ENCODE assay signal across 8 cellular contexts in the genomic region with DNA sequence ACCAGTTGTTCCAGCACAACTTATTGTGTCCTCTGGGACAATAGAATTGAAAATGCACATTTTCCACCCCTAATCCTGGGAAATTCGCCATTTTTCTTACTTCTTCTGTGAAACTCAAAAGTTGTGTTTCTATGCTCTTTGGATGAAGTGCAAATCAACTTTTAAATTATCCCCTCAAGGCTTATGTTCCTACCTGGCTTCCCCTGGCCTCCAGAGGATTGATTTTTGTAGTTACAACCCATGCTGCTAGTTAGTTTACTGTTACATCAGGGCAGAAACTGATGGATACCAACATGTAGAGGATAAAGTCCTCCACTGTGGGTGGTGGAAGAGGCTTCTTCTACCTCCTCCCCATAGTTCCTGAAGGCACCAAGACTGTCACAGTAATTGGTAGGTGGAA. TPM values are rescaled to one million over a fixed set of nuclear protein-coding genes. Genes with fewer than 3 reads are reported as not detected.
"Had no signal": no experiment of that assay in that cellular context is flagged by ENCODE, and none has a peak within 500 bp of the region (broad histone marks: within the 10 kb centered on the region; RNA-seq: fewer than 3 reads in every experiment).

A gene with protein sequence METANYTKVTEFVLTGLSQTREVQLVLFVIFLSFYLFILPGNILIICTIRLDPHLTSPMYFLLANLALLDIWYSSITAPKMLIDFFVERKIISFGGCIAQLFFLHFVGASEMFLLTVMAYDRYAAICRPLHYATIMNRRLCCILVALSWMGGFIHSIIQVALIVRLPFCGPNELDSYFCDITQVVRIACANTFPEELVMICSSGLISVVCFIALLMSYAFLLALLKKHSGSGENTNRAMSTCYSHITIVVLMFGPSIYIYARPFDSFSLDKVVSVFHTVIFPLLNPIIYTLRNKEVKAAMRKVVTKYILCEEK (plus strand): TSS at position 301 of the 400 bp plus-strand sequence. CDS start 6,819 bp downstream, outside the sequence.

RNA-seq across cellular contexts. Expression of the gene that starts here (rescaled TPM):
- total RNA-seq: LHCN-M2, MCF 10A, NCI-H460, OCI-LY7, PC-9, Right ventricle myocardium inferior, RPMI7951, SJCRH30 had no signal
